ENCODE assay signal across 8 cellular contexts in genomic region chr15:58440181-58440910, GRCh38. TPM values are rescaled to one million over a fixed set of nuclear protein-coding genes. Genes with fewer than 3 reads are reported as not detected.
DNase-seq lines count a peak whose midpoint lies in the region; FAIRE-seq and TF ChIP-seq lines count a peak whose summit lies in the region.
"Had no signal": no experiment of that assay in that cellular context is flagged by ENCODE, and none has a peak within 500 bp of the region (broad histone marks: within the 10 kb centered on the region; RNA-seq: fewer than 3 reads in every experiment).

No MANE protein-coding gene starts in this region.

- peak overlapping the region; percentile 26; the same call in 1 of the 2 replicates for H3K9ac ChIP-seq in KMS-11
- peak overlapping the region; percentile 30 for H3K9ac ChIP-seq in astrocyte (ENCODE audit: low read length)

- H3K4me3 Mint-ChIP-seq in astrocyte (ENCODE audit: unreplicated experiment) (peak overlapping the region; percentile 40), immature natural killer cell (no peak overlapping the region)
- no peak overlapping the region for H3K4me3 Mint-ChIP-seq in activated naive CD4-positive, alpha-beta T cell treated with anti-CD3 and anti-CD28 coated beads, Interleukin-2, amount 10 ng/mL, durations not matched to agents 7 days and 5 days

- H2AFZ ChIP-seq in KMS-11 (ENCODE audit: low read depth): peak overlapping the region; percentile 32; the same call in 1 of the 2 replicates
- H2AFZ ChIP-seq in astrocyte (ENCODE audit: low read depth, low read length): no peak overlapping the region

- H3K27ac Mint-ChIP-seq in astrocyte (ENCODE audit: unreplicated experiment): peak overlapping the region; percentile 34
- peak overlapping the region in 5 of 6 donors; percentile 11 to 65 (median 55) for H3K27ac Mint-ChIP-seq in immature natural killer cell
- H3K27ac Mint-ChIP-seq in activated naive CD4-positive, alpha-beta T cell treated with anti-CD3 and anti-CD28 coated beads, Interleukin-2, amount 10 ng/mL, durations not matched to agents 7 days and 5 days: no peak overlapping the region

- H3K9me3 ChIP-seq in astrocyte (ENCODE audit: insufficient read depth, low read depth, low read length): no peaks in the 10 kb centered on the region

- peak; percentile 55 for FAIRE-seq in astrocyte (lab: Jason Lieb, UNC)

- CTCF ChIA-PET in activated naive CD4-positive, alpha-beta T cell treated with anti-CD3 and anti-CD28 coated beads, Interleukin-2, amount 10 ng/mL, durations not matched to agents 7 days and 5 days (lab: Charles Lee): interaction anchor here (0.7 to 2.0 kb wide), 7 partner anchors 30 to 331 kb away, joined by 3 to 6 read pairs (median 5); partner anchors contain the start of gene MINDY2

- peaks cover 32% of the 10 kb centered on the region for H3K4me1 ChIP-seq in KMS-11 (ENCODE audit: low read depth, poor library complexity, severe bottlenecking)
- H3K4me1 ChIP-seq in astrocyte (ENCODE audit: insufficient read depth, low read length): peaks cover 27% of the 10 kb centered on the region

- peak overlapping the region; percentile 68 for H3K27ac ChIP-seq in KMS-11
- H3K27ac ChIP-seq in astrocyte (ENCODE audit: low read depth, low read length): peak overlapping the region; percentile 42

- TF ChIP-seq CTCF in KMS-11 (conservative IDR thresholded peaks at IDR 0.05; ENCODE audit: low read depth, low read length) (no peak), astrocyte (IDR thresholded peaks at IDR 0.05; ENCODE audit: insufficient read depth, low read depth, low read length) (no peak)

- DNase-seq in astrocyte (ENCODE audit: low read depth) (peak; percentile 64), immature natural killer cell (no peak), stromal cell of bone marrow (ENCODE audit: low read depth) (peak; percentile 37), UCSD-AML1 (lab: John Stamatoyannopoulos, UW; ENCODE audit: unreplicated experiment) (no peak), GM19238 (ENCODE audit: insufficient read length, low spot score) (no peak)
- no peak for DNase-seq in activated naive CD4-positive, alpha-beta T cell treated with anti-CD3 and anti-CD28 coated beads, Interleukin-2, amount 10 ng/mL, durations not matched to agents 7 days and 5 days
- DNase-seq: KBM-7 had no signal

- peaks cover 5% of the 10 kb centered on the region for H3K9me3 Mint-ChIP-seq in astrocyte (ENCODE audit: unreplicated experiment)
- H3K9me3 Mint-ChIP-seq in immature natural killer cell: no peaks in the 10 kb centered on the region
- H3K9me3 Mint-ChIP-seq in activated naive CD4-positive, alpha-beta T cell treated with anti-CD3 and anti-CD28 coated beads, Interleukin-2, amount 10 ng/mL, durations not matched to agents 7 days and 5 days: no peaks in the 10 kb centered on the region

- H4K20me1 ChIP-seq in KMS-11 (ENCODE audit: insufficient read depth) (no peaks in the 10 kb centered on the region), astrocyte (ENCODE audit: insufficient read depth, low read length) (no peaks in the 10 kb centered on the region)

- no peaks in the 10 kb centered on the region for H3K36me3 ChIP-seq in KMS-11 (ENCODE audit: insufficient read depth)
- H3K36me3 ChIP-seq in astrocyte (ENCODE audit: insufficient read depth, low read length): no peaks in the 10 kb centered on the region

- H3K79me2 ChIP-seq in KMS-11 (ENCODE audit: insufficient read depth, low read depth) (no peaks in the 10 kb centered on the region), astrocyte (ENCODE audit: insufficient read depth, low read length) (no peaks in the 10 kb centered on the region)

- no peak overlapping the region for H3K4me3 ChIP-seq in KMS-11 (IDR thresholded peaks at IDR 0.05; ENCODE audit: insufficient read depth, low read depth, low read length)
- no peak overlapping the region for H3K4me3 ChIP-seq in astrocyte (ENCODE audit: insufficient read depth, low read depth, low read length)

- peaks cover 2% of the 10 kb centered on the region for H3K27me3 Mint-ChIP-seq in astrocyte (ENCODE audit: low read depth, unreplicated experiment)
- H3K27me3 Mint-ChIP-seq in immature natural killer cell (ENCODE audit: low read depth in 3 of 3): no peaks in the 10 kb centered on the region
- peaks cover 5% of the 10 kb centered on the region for H3K27me3 Mint-ChIP-seq in activated naive CD4-positive, alpha-beta T cell treated with anti-CD3 and anti-CD28 coated beads, Interleukin-2, amount 10 ng/mL, durations not matched to agents 7 days and 5 days

- no peaks in the 10 kb centered on the region for H3K36me3 Mint-ChIP-seq in astrocyte (ENCODE audit: low read depth, unreplicated experiment)
- peaks cover 0 to 4% (median 0%) of the 10 kb centered on the region in 3 donors for H3K36me3 Mint-ChIP-seq in immature natural killer cell
- H3K36me3 Mint-ChIP-seq in activated naive CD4-positive, alpha-beta T cell treated with anti-CD3 and anti-CD28 coated beads, Interleukin-2, amount 10 ng/mL, durations not matched to agents 7 days and 5 days: no peaks in the 10 kb centered on the region

- H3K4me1 Mint-ChIP-seq in astrocyte (ENCODE audit: low read depth, unreplicated experiment) (peaks cover 41% of the 10 kb centered on the region), immature natural killer cell (peaks cover 34 to 54% of the 10 kb centered on the region in 2 donors)
- peaks cover 45% of the 10 kb centered on the region for H3K4me1 Mint-ChIP-seq in activated naive CD4-positive, alpha-beta T cell treated with anti-CD3 and anti-CD28 coated beads, Interleukin-2, amount 10 ng/mL, durations not matched to agents 7 days and 5 days

- H3K4me2 ChIP-seq in KMS-11 (peak overlapping the region; percentile 58; the same call in 1 of the 2 replicates), astrocyte (ENCODE audit: low read length) (peak overlapping the region; percentile 47)

- H3K27me3 ChIP-seq in KMS-11 (ENCODE audit: insufficient read depth, low read depth) (no peaks in the 10 kb centered on the region), astrocyte (ENCODE audit: insufficient read depth, low read length) (peaks cover 3% of the 10 kb centered on the region)

RNA-seq across cellular contexts. Expression of gene LIPC, which starts 8.6 kb away (rescaled TPM):
- total RNA-seq in astrocyte: not detected in 2 replicates
- polyA plus RNA-seq in immature natural killer cell: 1 to 10 TPM; 2.4 to 6.8 (median 2.8) TPM

Comparison
In these comparisons a context has a peak if more than half of its experiments do, and no peak if none do; other contexts are left out.
1. DNase-seq: peak in astrocyte (single experiment) and stromal cell of bone marrow (single experiment); none in immature natural killer cell (0 of 3), UCSD-AML1 (single experiment), GM19238 (single experiment) and activated naive CD4-positive, alpha-beta T cell treated with anti-CD3 and anti-CD28 coated beads, Interleukin-2, amount 10 ng/mL, durations not matched to agents 7 days and 5 days (single experiment).